In the genomic region with DNA sequence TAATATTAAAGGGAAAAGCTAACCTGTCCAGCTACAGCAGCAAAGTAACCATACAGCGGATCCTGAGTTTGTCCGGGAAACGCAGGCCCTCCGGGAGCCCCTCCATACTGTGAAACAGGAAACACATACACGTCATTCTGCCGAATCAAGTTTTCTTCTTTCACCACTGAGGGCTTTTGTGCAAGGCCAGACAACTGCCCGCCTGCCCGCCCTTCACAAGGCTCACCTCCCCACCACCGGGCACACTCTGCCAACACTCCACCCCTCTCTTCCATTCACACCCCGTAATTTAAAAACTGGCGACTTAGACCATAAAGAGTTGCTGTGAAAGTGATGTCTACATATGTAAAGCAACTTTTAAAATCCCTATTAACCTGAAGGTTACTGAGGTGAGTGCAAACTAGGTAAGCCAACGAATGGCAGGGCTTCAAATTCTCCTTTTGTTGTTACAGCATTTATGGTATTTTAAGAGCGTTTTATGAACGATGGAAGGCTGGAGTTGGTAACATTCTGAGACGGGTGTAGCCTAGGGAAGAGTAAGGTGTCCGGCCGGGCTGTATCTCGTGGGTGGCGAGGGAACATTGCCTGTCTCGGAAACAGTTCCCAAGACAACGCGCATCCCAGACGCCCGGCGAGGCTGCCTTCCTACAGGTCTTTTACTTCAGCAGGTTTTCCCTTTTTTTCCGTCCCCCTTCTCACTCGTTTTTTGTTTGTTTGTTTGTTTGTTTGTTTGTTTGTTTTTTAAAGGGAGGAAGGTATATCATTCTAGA, we compare ENCODE assay signal across 8 cellular contexts. TPM values are rescaled to one million over a fixed set of nuclear protein-coding genes. Genes with fewer than 3 reads are reported as not detected.
DNase-seq lines count a peak whose midpoint lies in the region; ATAC-seq and TF ChIP-seq lines count a peak whose summit lies in the region.

No MANE protein-coding gene starts in this region.

- H3K27ac ChIP-seq in CD8-positive, alpha-beta T cell (ENCODE audit: low read depth, low read length), result peak overlapping the region; percentile 73
- peak overlapping the region; percentile 63 for H3K27ac ChIP-seq in OCI-LY7 (ENCODE audit: low read depth, low read length, poor library complexity, severe bottlenecking)
- H3K27ac ChIP-seq in neuronal stem cell (replicated peaks; ENCODE audit: low read length), result no peak overlapping the region
- H3K27ac ChIP-seq in aorta (ENCODE audit: low read depth in 1 of 2, low read length in 2 of 2), result peak overlapping the region in 1 of 2 donors; percentile 7

- H2AFZ ChIP-seq in OCI-LY7 (ENCODE audit: low read length) (peak overlapping the region; percentile 41; the same call in 1 of the 2 replicates), neuronal stem cell (ENCODE audit: low read length) (peak overlapping the region; percentile 95)

- peak overlapping the region; percentile 81 for H3K4me3 ChIP-seq in CD8-positive, alpha-beta T cell (ENCODE audit: low read depth, low read length)
- H3K4me3 ChIP-seq in OCI-LY7 (ENCODE audit: low read depth, low read length, poor library complexity, severe bottlenecking) (peak overlapping the region; percentile 82), neuronal stem cell (ENCODE audit: low read length in 2 of 2) (peak overlapping the region; percentile 84 to 99), aorta (ENCODE audit: low read length in 2 of 2) (peak overlapping the region; percentile 67 to 85)

- peaks cover 40% of the 10 kb centered on the region for H3K4me1 Mint-ChIP-seq in CD8-positive, alpha-beta T cell (ENCODE audit: low read depth)

- H3K9me2 ChIP-seq in OCI-LY7 (ENCODE audit: insufficient read depth, low read length), result no peaks in the 10 kb centered on the region

- no peak overlapping the region for H3K18ac ChIP-seq in neuronal stem cell (ENCODE audit: low read length)

- H3K36me3 ChIP-seq in CD8-positive, alpha-beta T cell (ENCODE audit: insufficient read depth, low read length), result peaks cover 14% of the 10 kb centered on the region
- H3K36me3 ChIP-seq in OCI-LY7 (ENCODE audit: insufficient read depth, low read length) (peaks cover 35% of the 10 kb centered on the region), neuronal stem cell (replicated peaks in 1 of 2; ENCODE audit: control insufficient read depth in 2 of 2, insufficient read depth in 2 of 2, low read length in 2 of 2) (peaks cover 4 to 38% of the 10 kb centered on the region in 2 donors), aorta (ENCODE audit: control insufficient read depth in 1 of 2, insufficient read depth in 2 of 2, low read length in 1 of 2) (peaks cover 4% of the 10 kb centered on the region in 2 donors)

- no CpG with 5 or more reads among the region's 27 CpGs for WGBS in neuronal stem cell (ENCODE audit: extremely low coverage in 2 of 2, insufficient read length in 2 of 2, insufficient replicate concordance in 1 of 2), 2 donors
- 1% methylated on average over 27 of the region's 27 CpGs for WGBS in aorta, 2 donors

- H4K91ac ChIP-seq in neuronal stem cell (ENCODE audit: low read depth, low read length, poor library complexity), result no peak overlapping the region

- TF ChIP-seq CTCF in CD8-positive, alpha-beta T cell (IDR thresholded peaks at IDR 0.05), result no peak
- no peak for TF ChIP-seq CTCF in OCI-LY7 (conservative IDR thresholded peaks at IDR 0.05; ENCODE audit: low read length)

- peaks cover 3% of the 10 kb centered on the region; the same call in 1 of the 2 replicates for H4K20me1 ChIP-seq in OCI-LY7 (ENCODE audit: insufficient read depth, low read length)

- H3K36me3 Mint-ChIP-seq in CD8-positive, alpha-beta T cell, result peaks cover 33% of the 10 kb centered on the region

- no peak overlapping the region for H2BK5ac ChIP-seq in neuronal stem cell (ENCODE audit: low read length)

- H3K9ac ChIP-seq in neuronal stem cell (ENCODE audit: low read depth, low read length, poor library complexity), result no peak overlapping the region

- no peak overlapping the region for H2BK12ac ChIP-seq in neuronal stem cell (ENCODE audit: low read length)

- H3K9me3 ChIP-seq in CD8-positive, alpha-beta T cell (ENCODE audit: low read length), result no peaks in the 10 kb centered on the region
- H3K9me3 ChIP-seq in OCI-LY7 (ENCODE audit: low read length) (no peaks in the 10 kb centered on the region), neuronal stem cell (replicated peaks in 1 of 2; ENCODE audit: control insufficient read depth in 2 of 2, insufficient read depth in 1 of 2, low read depth in 1 of 2, low read length in 2 of 2) (no peaks in the 10 kb centered on the region), aorta (ENCODE audit: control insufficient read depth, low read length) (no peaks in the 10 kb centered on the region)

- intact Hi-C loops in CD8-positive, alpha-beta T cell (cut with DNase I, micrococcal nuclease), result loop anchor here (1.0 to 10.0 kb wide), 6 partner anchors 285 to 874 kb away; partner anchors contain the start of genes ADAM22 (in 2 of the 2), CROT (in 2 of the 2), DBF4 (in 1 of the 2) and RUNDC3B (in 1 of the 2)
- intact Hi-C loops in OCI-LY7 (cut with micrococcal nuclease; ENCODE audit: unreplicated experiment), result loop anchor here (2.0 to 10.0 kb wide), 4 partner anchors 287 to 1062 kb away; partner anchors contain the start of genes ABCB4, ADAM22, DBF4 and SLC25A40
- intact Hi-C loops in aorta (cut with DNase I), result no loop called here

- peaks cover 3% of the 10 kb centered on the region for H3K79me1 ChIP-seq in neuronal stem cell (ENCODE audit: low read depth, low read length)

- CTCF ChIA-PET in CD8-positive, alpha-beta T cell (lab: Charles Lee), result interaction anchor here (0.6 kb wide), 1 partner anchor 868 kb away, joined by 3 read pairs; no protein-coding TSS in a partner anchor
- CTCF ChIA-PET in OCI-LY7 (lab: Charles Lee; ENCODE audit: unreplicated experiment), result interaction anchor here (1.1 kb wide), 1 partner anchor 285 kb away, joined by 4 read pairs; the partner anchor contains the start of gene ADAM22

- no peak for ATAC-seq in CD8-positive, alpha-beta T cell
- ATAC-seq in GM19351 (IDR thresholded peaks at IDR 0.05; ENCODE audit: unreplicated experiment) (peak; percentile 21), HG03439 (IDR thresholded peaks at IDR 0.05; ENCODE audit: unreplicated experiment) (peak; percentile 37), aorta (ENCODE audit: low FRiP score) (peak; percentile 64)

- peak overlapping the region; percentile 90 for H3K27ac Mint-ChIP-seq in CD8-positive, alpha-beta T cell

- BruUV-seq in OCI-LY7 (replicated peaks; lab: Mats Ljungman, UMichigan), result TSS peak; percentile 92

- no peak overlapping the region for H2BK15ac ChIP-seq in neuronal stem cell (ENCODE audit: low read length)

- POLR2A ChIA-PET in CD8-positive, alpha-beta T cell (lab: Charles Lee), result interaction anchor here (0.6 kb wide), 1 partner anchor 12 kb away, joined by 3 read pairs; no protein-coding TSS in a partner anchor
- POLR2A ChIA-PET in OCI-LY7 (lab: Charles Lee), result interaction anchor here (0.7 to 2.8 kb wide), 2 partner anchors 12 to 739 kb away, joined by 4 to 21 read pairs; no protein-coding TSS in a partner anchor

- H3K23ac ChIP-seq in neuronal stem cell (ENCODE audit: low read depth, low read length, poor library complexity), result no peak overlapping the region

- H3K4me3 Mint-ChIP-seq in CD8-positive, alpha-beta T cell, result peak overlapping the region; percentile 95

- peak overlapping the region; percentile 81 for H3K4me2 ChIP-seq in OCI-LY7 (ENCODE audit: low read length)
- H3K4me2 ChIP-seq in neuronal stem cell (ENCODE audit: insufficient read depth, low read length, poor library complexity, severe bottlenecking), result peak overlapping the region; percentile 72

- no peak overlapping the region for H3K14ac ChIP-seq in neuronal stem cell (ENCODE audit: low read length)

- peaks cover 21% of the 10 kb centered on the region for H3K4me1 ChIP-seq in CD8-positive, alpha-beta T cell (ENCODE audit: insufficient read depth, low read length)
- H3K4me1 ChIP-seq in OCI-LY7 (ENCODE audit: insufficient read depth, low read length, poor library complexity, severe bottlenecking), result peaks cover 20% of the 10 kb centered on the region
- peaks cover 3 to 15% of the 10 kb centered on the region in 2 donors for H3K4me1 ChIP-seq in neuronal stem cell (ENCODE audit: control insufficient read depth in 2 of 2, insufficient read depth in 1 of 2, low read depth in 1 of 2, low read length in 2 of 2)
- peaks cover 0 to 2% of the 10 kb centered on the region in 2 donors for H3K4me1 ChIP-seq in aorta (ENCODE audit: control insufficient read depth in 1 of 2, insufficient read depth in 2 of 2, low read length in 2 of 2)

- no peak overlapping the region for H4K8ac ChIP-seq in neuronal stem cell (ENCODE audit: low read depth, low read length)

- no peaks in the 10 kb centered on the region for H3K9me3 Mint-ChIP-seq in CD8-positive, alpha-beta T cell

- no peaks in the 10 kb centered on the region for H3K27me3 Mint-ChIP-seq in CD8-positive, alpha-beta T cell (ENCODE audit: low read depth)

- no peak overlapping the region for H2BK120ac ChIP-seq in neuronal stem cell (ENCODE audit: low read depth, low read length)

- no peaks in the 10 kb centered on the region for H3K27me3 ChIP-seq in CD8-positive, alpha-beta T cell (ENCODE audit: insufficient read depth, low read length)
- H3K27me3 ChIP-seq in neuronal stem cell (ENCODE audit: control insufficient read depth in 3 of 3, insufficient read depth in 3 of 3, low read depth in 1 of 3, low read length in 3 of 3), result no peaks in the 10 kb centered on the region
- H3K27me3 ChIP-seq in aorta (ENCODE audit: control insufficient read depth in 1 of 2, insufficient read depth in 2 of 2, low read length in 1 of 2), result no peaks in the 10 kb centered on the region

- DNase-seq in CD8-positive, alpha-beta T cell, result peak; percentile 2 to 52 (median 26)
- DNase-seq in OCI-LY7 (ENCODE audit: low spot score), result peak; percentile 62
- peak; percentile 13 for DNase-seq in activated gamma-delta T cell treated with Interleukin-2 at 50 U/mL for 16 hours
- DNase-seq in foreskin melanocyte, result peak; percentile 49
- no peak for DNase-seq in neuronal stem cell (ENCODE audit: low spot score)
- peak; percentile 67 to 80 for DNase-seq in aorta

- no peak overlapping the region for H3K4ac ChIP-seq in neuronal stem cell (ENCODE audit: low read length)

- H3K79me2 ChIP-seq in OCI-LY7 (ENCODE audit: insufficient read depth, low read depth, low read length), result peaks cover 30% of the 10 kb centered on the region; the same call in 1 of the 2 replicates

- H2AK5ac ChIP-seq in neuronal stem cell (ENCODE audit: low read depth, low read length), result no peak overlapping the region

RNA-seq across cellular contexts. Expression of gene SRI, which starts 0.8 kb away (rescaled TPM):
- total RNA-seq in CD8-positive, alpha-beta T cell, result 10 to 100 TPM; 38.5 to 43.9 TPM
- total RNA-seq in OCI-LY7 (2014; rRNA removed; shearing (Covaris generic)), result 61.7 and 73.9 TPM in 2 replicates
- total RNA-seq in OCI-LY7 (2022), result 140 and 152 TPM in 2 replicates
- 131 TPM for polyA plus RNA-seq in neuronal stem cell (2013, experiment 1 of 2)
- polyA plus RNA-seq in neuronal stem cell (2013, experiment 2 of 2), result 122 TPM
- 100 to 1,000 TPM; 104 to 109 TPM for total RNA-seq in aorta
- polyA plus RNA-seq in aorta, result 100 to 1,000 TPM in 1 of 2 donors, 10 to 100 TPM in 1; 97.7 to 186 TPM

Comparison
In these comparisons a context has a peak if more than half of its experiments do, and no peak if none do; other contexts are left out.
1. intact Hi-C loops: an anchor here in CD8-positive, alpha-beta T cell (1.0 to 10.0 kb wide) and OCI-LY7 (2.0 to 10.0 kb wide); none called in aorta.